Comparison of ENCODE assay signal across 8 cellular contexts in genomic region chr14:55580401-55581010, GRCh38. TPM values are rescaled to one million over a fixed set of nuclear protein-coding genes. Genes with fewer than 3 reads are reported as not detected.
DNase-seq lines count a peak whose midpoint lies in the region; ATAC-seq, FAIRE-seq and TF ChIP-seq lines count a peak whose summit lies in the region.

No MANE protein-coding gene starts in this region.

- peak overlapping the region; percentile 74 for H3K56ac ChIP-seq in H1 (replicated peaks; ENCODE audit: insufficient read length, low read depth, low read length)

- no peak overlapping the region for H3K4ac ChIP-seq in H1 (replicated peaks; ENCODE audit: insufficient read length, low read depth, low read length)

- peak overlapping the region; percentile 25; the same call in 1 of the 2 replicates for H3K18ac ChIP-seq in H1 (ENCODE audit: extremely low read depth, low read length)

- peak in 1 of 2 experiments; percentile 44; a peak in 1 of 3 replicates for TF ChIP-seq POLR2A in H1 (IDR thresholded peaks at IDR 0.05; ENCODE audit: control extremely low read depth in 1 of 2, low read depth in 2 of 2, low read length in 2 of 2)

- H3K27ac ChIP-seq in DND-41 (ENCODE audit: low read length) (peak overlapping the region; percentile 77), H1 (ENCODE audit: low read depth, low read length) (peak overlapping the region; percentile 78; the same call in 1 of the 2 replicates), mucosa of rectum (ENCODE audit: low read depth in 2 of 2, low read length in 2 of 2) (peak overlapping the region; percentile 89 to 91)

- POLR2A ChIA-PET in activated CD4-positive, alpha-beta memory T cell treated with anti-CD3 and anti-CD28 coated beads, Interleukin-2, amount 10 ng/mL, durations not matched to agents 7 days and 5 days (lab: Charles Lee): interaction anchor here (1.2 to 1.6 kb wide), 7 partner anchors 13 to 390 kb away, joined by 3 to 5 read pairs (median 4); partner anchors contain the start of gene DLGAP5
- POLR2A ChIA-PET in H1 (lab: Charles Lee; ENCODE audit: partially characterized antibody): interaction anchor here (1.0 to 1.5 kb wide), 8 partner anchors 9 to 84 kb away, joined by 3 to 5 read pairs (median 3); no protein-coding TSS in a partner anchor

- peak; percentile 58 for DNase-seq in DND-41
- no peak for DNase-seq in Jurkat, Clone E6-1 (ENCODE audit: low read depth, low spot score)
- DNase-seq in activated CD4-positive, alpha-beta memory T cell treated with anti-CD3 and anti-CD28 coated beads, Interleukin-2, amount 10 ng/mL, durations not matched to agents 7 days and 5 days: peak; percentile 61
- no peak for DNase-seq in H1 (ENCODE audit: low read depth in 1 of 2, low spot score in 2 of 2)
- DNase-seq in stimulated activated CD8-positive, alpha-beta memory T cell treated with anti-CD3 and anti-CD28 coated beads, Interleukin-7, amount 100 ng/mL, for 1 hour (ENCODE audit: low read depth in 2 of 2): peak; percentile 11 to 29
- DNase-seq in SKM-1 (lab: John Stamatoyannopoulos, UW; ENCODE audit: unreplicated experiment): no peak

- CTCF ChIA-PET in activated CD4-positive, alpha-beta memory T cell treated with anti-CD3 and anti-CD28 coated beads, Interleukin-2, amount 10 ng/mL, durations not matched to agents 7 days and 5 days (lab: Charles Lee): interaction anchor here (1.4 kb wide), 1 partner anchor 16 kb away, joined by 6 read pairs; no protein-coding TSS in a partner anchor
- CTCF ChIA-PET in H1 (lab: Charles Lee; ENCODE audit: partially characterized antibody): interaction anchor here (1.0 to 1.3 kb wide), 4 partner anchors 10 to 134 kb away, joined by 3 to 7 read pairs (median 3); no protein-coding TSS in a partner anchor

- H3K9ac ChIP-seq in DND-41 (ENCODE audit: low read depth, low read length): peak overlapping the region; percentile 92
- H3K9ac ChIP-seq in H1 (replicated peaks in 1 of 4; ENCODE audit: extremely low read depth in 1 of 4, low read depth in 3 of 4, low read length in 3 of 4): peak overlapping the region; percentile 38 to 90 (median 80)
- H3K9ac ChIP-seq in mucosa of rectum (ENCODE audit: low read depth in 1 of 2, low read length in 2 of 2): peak overlapping the region; percentile 89 to 95

- H3K9me3 ChIP-seq in DND-41 (ENCODE audit: insufficient read depth, low read length, severe bottlenecking): no peaks in the 10 kb centered on the region
- H3K9me3 ChIP-seq in H1 (ENCODE audit: insufficient read depth in 2 of 2, low read depth in 1 of 2, low read length in 1 of 2): no peaks in the 10 kb centered on the region
- no peaks in the 10 kb centered on the region for H3K9me3 ChIP-seq in mucosa of rectum (ENCODE audit: control insufficient read depth in 2 of 2, low read length in 2 of 2)

- peaks cover 3% of the 10 kb centered on the region for H3K36me3 Mint-ChIP-seq in activated CD4-positive, alpha-beta memory T cell treated with anti-CD3 and anti-CD28 coated beads, Interleukin-2, amount 10 ng/mL, durations not matched to agents 7 days and 5 days (ENCODE audit: low read depth)

- TF ChIP-seq EP300 in H1 (IDR thresholded peaks at IDR 0.05; ENCODE audit: borderline replicate concordance in 1 of 2, low read depth in 2 of 2, low read length in 2 of 2): no peak

- peaks cover 40% of the 10 kb centered on the region for H3K4me1 Mint-ChIP-seq in activated CD4-positive, alpha-beta memory T cell treated with anti-CD3 and anti-CD28 coated beads, Interleukin-2, amount 10 ng/mL, durations not matched to agents 7 days and 5 days

- H3K36me3 ChIP-seq in DND-41 (ENCODE audit: insufficient read depth, low read length): peaks cover 9% of the 10 kb centered on the region
- H3K36me3 ChIP-seq in H1 (ENCODE audit: control insufficient read depth in 2 of 4, insufficient read depth in 4 of 4, low read length in 3 of 4): peaks cover 0 to 3% (median 0%) of the 10 kb centered on the region in 4 experiments; a peak in 2 of 8 replicates
- peaks cover 0 to 3% of the 10 kb centered on the region in 2 donors for H3K36me3 ChIP-seq in mucosa of rectum (ENCODE audit: control insufficient read depth in 2 of 2, insufficient read depth in 2 of 2, low read length in 2 of 2)

- H2BK15ac ChIP-seq in H1 (ENCODE audit: low read length): no peak overlapping the region

- no peak overlapping the region for H3K14ac ChIP-seq in H1 (ENCODE audit: insufficient read length)

- H4K8ac ChIP-seq in H1 (ENCODE audit: extremely low read depth, insufficient read depth, low read length): peak overlapping the region; percentile 87

- no peaks in the 10 kb centered on the region for H3K27me3 Mint-ChIP-seq in activated CD4-positive, alpha-beta memory T cell treated with anti-CD3 and anti-CD28 coated beads, Interleukin-2, amount 10 ng/mL, durations not matched to agents 7 days and 5 days

- H3K27me3 ChIP-seq in DND-41 (ENCODE audit: insufficient read depth, low read length, poor library complexity): no peaks in the 10 kb centered on the region
- H3K27me3 ChIP-seq in H1 (replicated peaks in 1 of 4; ENCODE audit: control insufficient read depth in 3 of 4, extremely low read depth in 1 of 4, insufficient read depth in 3 of 4, low read length in 3 of 4): no peaks in the 10 kb centered on the region
- no peaks in the 10 kb centered on the region for H3K27me3 ChIP-seq in mucosa of rectum (ENCODE audit: control insufficient read depth in 2 of 2, insufficient read depth in 2 of 2, low read length in 2 of 2)

- H4K20me1 ChIP-seq in DND-41 (ENCODE audit: insufficient read depth, low read length): peaks cover 43% of the 10 kb centered on the region
- H4K20me1 ChIP-seq in H1 (replicated peaks in 1 of 2; ENCODE audit: control insufficient read depth in 1 of 2, insufficient read depth in 2 of 2, low read length in 2 of 2): peaks cover 15 to 19% of the 10 kb centered on the region in 2 experiments

- no peaks in the 10 kb centered on the region for H3K9me3 Mint-ChIP-seq in activated CD4-positive, alpha-beta memory T cell treated with anti-CD3 and anti-CD28 coated beads, Interleukin-2, amount 10 ng/mL, durations not matched to agents 7 days and 5 days

- H3K79me2 ChIP-seq in DND-41 (ENCODE audit: insufficient read depth, low read length) (peaks cover 60% of the 10 kb centered on the region), H1 (ENCODE audit: control insufficient read depth in 1 of 2, insufficient read depth in 2 of 2, low read length in 2 of 2) (peaks cover 18 to 52% of the 10 kb centered on the region in 2 experiments)

- peaks cover 6% of the 10 kb centered on the region for H3K23me2 ChIP-seq in H1 (ENCODE audit: low read depth, low read length)

- no peak for FAIRE-seq in H1 (lab: Jason Lieb, UNC)

- peak overlapping the region; percentile 51 for H4K5ac ChIP-seq in H1 (ENCODE audit: insufficient read length, low read depth, low read length)

- H2BK12ac ChIP-seq in H1 (ENCODE audit: low read depth, low read length): no peak overlapping the region

- peak overlapping the region; percentile 59 for H2AFZ ChIP-seq in DND-41 (ENCODE audit: low read depth, low read length)
- H2AFZ ChIP-seq in H1 (ENCODE audit: low read length): no peak overlapping the region; the same call in 1 of the 2 replicates

- no peak overlapping the region for H2BK120ac ChIP-seq in H1 (replicated peaks; ENCODE audit: low read depth, low read length)

- peaks cover 5% of the 10 kb centered on the region for H3K79me1 ChIP-seq in H1 (ENCODE audit: low read depth, low read length)

- TF ChIP-seq CTCF in DND-41 (IDR thresholded peaks at IDR 0.05; ENCODE audit: borderline replicate concordance, extremely low read depth, low read length, poor library complexity, severe bottlenecking) (no peak), H1 (IDR thresholded peaks at IDR 0.05; ENCODE audit: control extremely low read depth in 1 of 3, insufficient read depth in 1 of 3, low read depth in 1 of 3, low read length in 3 of 3) (no peak)

- peak overlapping the region; percentile 55 for H3K27ac Mint-ChIP-seq in activated CD4-positive, alpha-beta memory T cell treated with anti-CD3 and anti-CD28 coated beads, Interleukin-2, amount 10 ng/mL, durations not matched to agents 7 days and 5 days

- H3K4me3 ChIP-seq in DND-41 (ENCODE audit: low read depth in 1 of 2, low read length in 2 of 2): peak overlapping the region; percentile 64 to 80
- peak overlapping the region; percentile 79 for H3K4me3 ChIP-seq in Jurkat, Clone E6-1 (ENCODE audit: low read length)
- H3K4me3 ChIP-seq in H1 (ENCODE audit: extremely low read depth in 1 of 4, insufficient read depth in 2 of 4, low read depth in 3 of 4, low read length in 4 of 4): peak overlapping the region; percentile 74 to 93 (median 86)
- H3K4me3 ChIP-seq in mucosa of rectum (ENCODE audit: low read length in 2 of 2): peak overlapping the region; percentile 87 to 89

- peak overlapping the region; percentile 66 for H3K4me2 ChIP-seq in DND-41 (ENCODE audit: insufficient read depth, low read length)
- H3K4me2 ChIP-seq in H1 (ENCODE audit: insufficient read depth in 1 of 2, low read depth in 2 of 2, low read length in 2 of 2): peak overlapping the region; percentile 80 to 92

- ATAC-seq in DND-41 (ENCODE audit: insufficient read depth, low read depth) (peak; percentile 54), GM21528 (IDR thresholded peaks at IDR 0.05; ENCODE audit: low FRiP score, unreplicated experiment) (peak; percentile 49)

- peak overlapping the region; percentile 36 for H4K91ac ChIP-seq in H1 (replicated peaks; ENCODE audit: insufficient read length, low read length)

- peaks cover 45% of the 10 kb centered on the region for H3K4me1 ChIP-seq in DND-41 (ENCODE audit: insufficient read depth, low read length)
- peaks cover 2 to 13% (median 4%) of the 10 kb centered on the region in 4 experiments; a peak in 4 of 7 replicates for H3K4me1 ChIP-seq in H1 (replicated peaks in 1 of 4; ENCODE audit: control insufficient read depth in 3 of 4, insufficient read depth in 4 of 4, low read length in 3 of 4)
- H3K4me1 ChIP-seq in mucosa of rectum (ENCODE audit: control insufficient read depth in 2 of 2, insufficient read depth in 2 of 2, low read length in 2 of 2): peaks cover 24 to 35% of the 10 kb centered on the region in 2 donors

- H2BK5ac ChIP-seq in H1 (ENCODE audit: low read depth, low read length): no peak overlapping the region

- no peak overlapping the region for H2AK5ac ChIP-seq in H1 (ENCODE audit: low read depth, low read length)

- no peak overlapping the region for H2BK20ac ChIP-seq in H1 (ENCODE audit: low read length)

- H3K4me3 Mint-ChIP-seq in activated CD4-positive, alpha-beta memory T cell treated with anti-CD3 and anti-CD28 coated beads, Interleukin-2, amount 10 ng/mL, durations not matched to agents 7 days and 5 days: peak overlapping the region; percentile 75

- no peak overlapping the region for H3K23ac ChIP-seq in H1 (ENCODE audit: insufficient read length)

- WGBS in H1 (ENCODE audit: extremely low coverage in 1 of 2, insufficient coverage in 1 of 2, insufficient read length in 1 of 2, insufficient replicate concordance in 2 of 2, low coverage in 1 of 2, low lambda C conversion rate in 2 of 2, missing lambda C conversion rate in 1 of 2), 2 experiments: 1% methylated on average over 29 of the region's 76 CpGs; no CpG with 5 or more reads in 1 of the 2 experiments

- no peak for TF ChIP-seq RAD21 in H1 (IDR thresholded peaks at IDR 0.05 in 1 of 2, conservative IDR thresholded peaks at IDR 0.05 in 1 of 2; ENCODE audit: low read depth in 2 of 2, low read length in 2 of 2)

RNA-seq across cellular contexts. Expression of gene KTN1, which starts 0.5 kb away (rescaled TPM):
- polyA plus RNA-seq in Jurkat, Clone E6-1 (2012; ENCODE audit: insufficient read depth, insufficient read length): 89.3 TPM
- 10 to 100 TPM; 96.7 to 99.9 TPM for total RNA-seq in activated CD4-positive, alpha-beta memory T cell treated with anti-CD3 and anti-CD28 coated beads, Interleukin-2, amount 10 ng/mL, durations not matched to agents 7 days and 5 days
- 144 and 151 TPM in 2 replicates for total RNA-seq in H1 (2021; fragmentation: NEBNext Ultra II Directional; extraction: Animal tissue kit (Norgen Biotek cat#: 25700))
- polyA plus RNA-seq in H1 (2011; rRNA removed): 9.6 and 15.4 TPM in 2 replicates
- polyA plus RNA-seq in H1 (2011; cell fraction: cytosol; rRNA removed): 35.8 TPM
- polyA plus RNA-seq in H1 (2011; cell fraction: nucleus; rRNA removed): 22.7 TPM
- polyA plus RNA-seq in H1 (2012, experiment 1 of 2): 46.0 to 92.4 TPM (median 57.9 TPM) in 4 replicates
- 6.3 TPM for polyA plus RNA-seq in H1 (2012, experiment 2 of 2)
- 200 TPM for polyA plus RNA-seq in H1 (2013, experiment 1 of 2)
- 177 TPM for polyA plus RNA-seq in H1 (2013, experiment 2 of 2)
- polyA minus RNA-seq in H1 (2011; rRNA and poly(A)+ RNA removed): 16.2 and 26.8 TPM in 2 replicates
- 32.0 TPM for polyA minus RNA-seq in H1 (2011; cell fraction: cytosol; rRNA and poly(A)+ RNA removed)
- polyA minus RNA-seq in H1 (2011; cell fraction: nucleus; rRNA and poly(A)+ RNA removed): 131 TPM

Comparison
In these comparisons a context has a peak if more than half of its experiments do, and no peak if none do; other contexts are left out.
1. DNase-seq: peak in DND-41 (single experiment), activated CD4-positive, alpha-beta memory T cell treated with anti-CD3 and anti-CD28 coated beads, Interleukin-2, amount 10 ng/mL, durations not matched to agents 7 days and 5 days (single experiment) and stimulated activated CD8-positive, alpha-beta memory T cell treated with anti-CD3 and anti-CD28 coated beads, Interleukin-7, amount 100 ng/mL, for 1 hour (2 of 2); none in Jurkat, Clone E6-1 (single experiment), H1 (0 of 2) and SKM-1 (single experiment).
2. Peak in every context shown above with its lines, with median percentiles within 50 percentile points of each other: H3K27ac ChIP-seq, H3K4me3 ChIP-seq and H3K9ac ChIP-seq.